25 cellular contexts compared by ENCODE assay signal in the genomic region with DNA sequence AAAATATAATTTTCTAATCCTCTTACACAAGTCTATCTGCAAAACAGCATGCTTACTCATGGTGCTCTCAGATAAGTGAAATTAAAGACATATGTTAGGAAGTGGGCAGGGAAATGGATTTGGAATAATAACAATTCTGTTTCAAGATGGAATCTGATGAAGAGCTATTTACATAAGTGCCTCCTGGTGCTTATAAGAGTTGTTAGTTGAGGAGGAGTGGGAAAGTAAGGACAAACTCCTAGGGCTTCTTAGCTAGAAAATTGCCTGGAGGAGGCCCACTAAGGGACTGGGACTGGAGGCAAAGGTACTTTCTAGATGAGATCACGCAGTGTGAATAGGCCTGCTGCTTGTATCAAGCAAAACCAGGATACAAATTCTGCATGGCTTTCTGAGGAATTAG.
DNase-seq lines count a peak whose midpoint lies in the region; ATAC-seq and TF ChIP-seq lines count a peak whose summit lies in the region.
"Had no signal": no experiment of that assay in that cellular context is flagged by ENCODE, and none has a peak within 500 bp of the region (broad histone marks: within the 10 kb centered on the region; RNA-seq: fewer than 3 reads in every experiment).

No MANE protein-coding gene starts in this region.

- H3K36me3 Mint-ChIP-seq in activated naive CD8-positive, alpha-beta T cell treated with anti-CD3 and anti-CD28 coated beads for 36 hours: no peaks in the 10 kb centered on the region

- H3K27me3 Mint-ChIP-seq in activated naive CD8-positive, alpha-beta T cell treated with anti-CD3 and anti-CD28 coated beads for 36 hours: no peaks in the 10 kb centered on the region

- DNase-seq in Daoy (ENCODE audit: low read depth) (peak; percentile 1), NCI-H524 treated with DMSO at 0.1 percent for 48 hours (lab: John Stamatoyannopoulos, UW) (peak; percentile 63), epithelial cell of esophagus (ENCODE audit: low read depth) (peak; percentile 8), non-pigmented ciliary epithelial cell (ENCODE audit: low read depth) (peak; percentile 35)
- no peak for DNase-seq in activated naive CD8-positive, alpha-beta T cell treated with anti-CD3 and anti-CD28 coated beads for 36 hours
- no peak for DNase-seq in stimulated activated CD4-positive, alpha-beta T cell treated with anti-CD3 and anti-CD28 coated beads, Interleukin-12 subunit alpha, Interleukin-12 subunit beta, amount 100 ng/mL, for 4 hours
- DNase-seq: activated CD4-positive, alpha-beta T cell treated with anti-CD3 and anti-CD28 coated beads for 1 hour; activated CD8-positive, alpha-beta T cell treated with anti-CD3 and anti-CD28 coated beads, Interleukin-2, amount 10 ng/mL, durations not matched to agents 7 days and 5 days; activated gamma-delta T cell; Caco-2; dermis blood vessel endothelial cell; mammary epithelial cell; NCI-H1694; NCI-H774; occipital lobe; Right ventricle myocardium superior; small intestine; stimulated activated CD4-positive, alpha-beta T cell treated with anti-CD3 and anti-CD28 coated beads, Interleukin-4, amount 100 ng/mL, for 1 hour; stimulated activated naive CD8-positive, alpha-beta T cell treated with anti-CD3 and anti-CD28 coated beads, Interleukin-15, Interleukin-2, amounts not matched to agents 100 U/mL and 50 U/mL, for 24 hours; thyroid gland had no signal

- no peak for ATAC-seq in HG03159 (IDR thresholded peaks at IDR 0.05; ENCODE audit: unreplicated experiment)
- no peak for ATAC-seq in GM18498 (IDR thresholded peaks at IDR 0.05; ENCODE audit: unreplicated experiment)
- ATAC-seq: activated CD8-positive, alpha-beta T cell treated with anti-CD3 and anti-CD28 coated beads, Interleukin-2, amount 10 ng/mL, durations not matched to agents 7 days and 5 days; HCT116; stimulated activated naive CD8-positive, alpha-beta T cell treated with anti-CD3 and anti-CD28 coated beads, Interleukin-15, Interleukin-2, amounts not matched to agents 100 U/mL and 50 U/mL, for 24 hours had no signal

- no peaks in the 10 kb centered on the region for H3K9me3 Mint-ChIP-seq in activated naive CD8-positive, alpha-beta T cell treated with anti-CD3 and anti-CD28 coated beads for 36 hours

- no peak overlapping the region for H3K4me3 Mint-ChIP-seq in activated naive CD8-positive, alpha-beta T cell treated with anti-CD3 and anti-CD28 coated beads for 36 hours
- H3K4me3 Mint-ChIP-seq: activated CD8-positive, alpha-beta T cell treated with anti-CD3 and anti-CD28 coated beads, Interleukin-2, amount 10 ng/mL, durations not matched to agents 7 days and 5 days had no signal

- H3K4me3 ChIP-seq in epithelial cell of esophagus (ENCODE audit: low read length): no peak overlapping the region
- H3K4me3 ChIP-seq: BLaER1, cardiac muscle cell, thyroid gland had no signal

- TF ChIP-seq CTCF in epithelial cell of esophagus (IDR thresholded peaks at IDR 0.05; ENCODE audit: insufficient read depth, low read depth, low read length, missing control alignments): no peak

- H3K27ac Mint-ChIP-seq in activated naive CD8-positive, alpha-beta T cell treated with anti-CD3 and anti-CD28 coated beads for 36 hours: no peak overlapping the region
- H3K27ac Mint-ChIP-seq: activated CD8-positive, alpha-beta T cell treated with anti-CD3 and anti-CD28 coated beads, Interleukin-2, amount 10 ng/mL, durations not matched to agents 7 days and 5 days had no signal

- H3K4me1 Mint-ChIP-seq in activated naive CD8-positive, alpha-beta T cell treated with anti-CD3 and anti-CD28 coated beads for 36 hours: no peaks in the 10 kb centered on the region

Comparison
In these comparisons a context has a peak if more than half of its experiments do, and no peak if none do; other contexts are left out.
1. DNase-seq: peak in Daoy (single experiment), NCI-H524 treated with DMSO at 0.1 percent for 48 hours (single experiment), epithelial cell of esophagus (single experiment) and non-pigmented ciliary epithelial cell (single experiment); none in activated naive CD8-positive, alpha-beta T cell treated with anti-CD3 and anti-CD28 coated beads for 36 hours (single experiment) and stimulated activated CD4-positive, alpha-beta T cell treated with anti-CD3 and anti-CD28 coated beads, Interleukin-12 subunit alpha, Interleukin-12 subunit beta, amount 100 ng/mL, for 4 hours (single experiment).